In genomic region chr13:108305655-108306054, GRCh38 we compare ENCODE assay signal across 18 cellular contexts. TPM values are rescaled to one million over a fixed set of nuclear protein-coding genes. Genes with fewer than 3 reads are reported as not detected.
DNase-seq lines count a peak whose midpoint lies in the region; ATAC-seq lines count a peak whose summit lies in the region.
"Had no signal": no experiment of that assay in that cellular context is flagged by ENCODE, and none has a peak within 500 bp of the region (broad histone marks: within the 10 kb centered on the region; RNA-seq: fewer than 3 reads in every experiment).

No MANE protein-coding gene starts in this region.

- DNase-seq in T-cell (no peak), NCI-H748 (lab: John Stamatoyannopoulos, UW; ENCODE audit: unreplicated experiment) (no peak), sciatic nerve (ENCODE audit: low spot score) (no peak)
- no peak for DNase-seq in activated CD4-positive, alpha-beta T cell treated with anti-CD3 and anti-CD28 coated beads, Interleukin-2, amount 50 U/mL, for 1 hour
- DNase-seq: dermis blood vessel endothelial cell, erythroblast, GDM1, left ventricle myocardium inferior, MG63, NCI-H1694 treated with DMSO at 0.1 percent for 48 hours, NCI-H524, PC-9, SK-N-SH had no signal

- peak overlapping the region; percentile 19 to 71 for H3K27ac Mint-ChIP-seq in T-cell
- H3K27ac Mint-ChIP-seq: activated naive CD8-positive, alpha-beta T cell had no signal

- H3K4me3 Mint-ChIP-seq in T-cell: no peak overlapping the region
- H3K4me3 Mint-ChIP-seq: activated naive CD8-positive, alpha-beta T cell had no signal

- H3K9me3 Mint-ChIP-seq in T-cell: peaks cover 4 to 9% (median 5%) of the 10 kb centered on the region in 3 donors

- H3K27me3 Mint-ChIP-seq in T-cell: no peaks in the 10 kb centered on the region
- H3K27me3 Mint-ChIP-seq: activated naive CD8-positive, alpha-beta T cell had no signal

- intact Hi-C loops in sciatic nerve (cut with DNase I): no loop called here

- ATAC-seq in GM18517 (IDR thresholded peaks at IDR 0.05; ENCODE audit: unreplicated experiment) (peak; percentile 68), GM19395 (IDR thresholded peaks at IDR 0.05; ENCODE audit: unreplicated experiment) (peak; percentile 72), HG02763 (IDR thresholded peaks at IDR 0.05; ENCODE audit: unreplicated experiment) (peak; percentile 50), T-cell (replicated peaks in 1 of 4) (no peak), HG02970 (IDR thresholded peaks at IDR 0.05; ENCODE audit: low FRiP score, unreplicated experiment) (no peak), sciatic nerve (no peak)

- POLR2A ChIA-PET in T-cell (lab: Charles Lee): interaction anchor here in 1 of 2 donors (0.6 kb wide), 1 partner anchor 1525 kb away, joined by 3 read pairs; no protein-coding TSS in a partner anchor

- CTCF ChIA-PET in T-cell (lab: Charles Lee): no interaction called here

- H3K36me3 Mint-ChIP-seq in T-cell: peaks cover 27% of the 10 kb centered on the region

- H3K4me1 Mint-ChIP-seq in T-cell: peaks cover 14 to 27% (median 23%) of the 10 kb centered on the region in 3 donors

RNA-seq across cellular contexts. Expression of gene TNFSF13B, which starts 36.1 kb away (rescaled TPM):
- total RNA-seq in T-cell: 10 to 100 TPM in 1 of 5 donors, 1 to 10 TPM in 4; 1.8 to 18.3 (median 4.2) TPM
- 12.3 TPM for total RNA-seq in sciatic nerve

Comparison
In these comparisons a context has a peak if more than half of its experiments do, and no peak if none do; other contexts are left out.
1. ATAC-seq: peak in GM18517 (single experiment), GM19395 (single experiment) and HG02763 (single experiment); none in T-cell (0 of 4), HG02970 (single experiment) and sciatic nerve (single experiment).